20 cellular contexts compared by ENCODE assay signal in the genomic region with DNA sequence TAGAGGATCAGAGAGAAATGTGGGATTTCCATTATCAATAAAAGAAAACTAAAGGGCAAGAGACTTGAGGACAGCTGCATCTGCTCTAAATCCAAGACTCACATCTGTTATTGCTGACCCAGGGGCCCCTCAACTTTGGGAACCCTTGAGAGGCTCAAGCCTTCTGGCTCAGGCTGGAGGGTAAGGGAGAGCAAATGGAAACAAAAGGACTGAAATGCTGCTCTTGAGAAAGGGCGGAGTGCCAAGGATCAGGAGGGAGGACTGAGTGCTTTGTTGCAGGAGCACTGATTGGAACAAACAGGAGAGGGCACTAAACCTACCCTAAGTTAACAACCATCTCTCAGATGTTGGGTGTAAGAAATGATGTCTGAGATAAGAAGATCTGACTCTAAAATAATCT.
DNase-seq lines count a peak whose midpoint lies in the region; ATAC-seq and TF ChIP-seq lines count a peak whose summit lies in the region.
"Had no signal": no experiment of that assay in that cellular context is flagged by ENCODE, and none has a peak within 500 bp of the region (broad histone marks: within the 10 kb centered on the region; RNA-seq: fewer than 3 reads in every experiment).

No MANE protein-coding gene starts in this region.

- no peak overlapping the region for H2BK20ac ChIP-seq in H9 (ENCODE audit: low read depth, low read length, poor library complexity, severe bottlenecking)

- no peak overlapping the region for H2BK120ac ChIP-seq in H9 (ENCODE audit: low read depth, low read length, poor library complexity, severe bottlenecking)
- no peak overlapping the region for H2BK120ac ChIP-seq in neuronal stem cell (ENCODE audit: low read depth, low read length)

- peaks cover 1% of the 10 kb centered on the region for H3K27me3 Mint-ChIP-seq in GM23338 (ENCODE audit: insufficient read depth, low read depth, poor library complexity)
- no peaks in the 10 kb centered on the region; the same call in 1 of the 2 replicates for H3K27me3 Mint-ChIP-seq in H9 (ENCODE audit: low read depth)
- H3K27me3 Mint-ChIP-seq in endodermal cell (ENCODE audit: insufficient read depth), result peaks cover 5% of the 10 kb centered on the region

- no peak overlapping the region for H4K5ac ChIP-seq in H9 (ENCODE audit: insufficient read length, low read depth, low read length)

- no peak overlapping the region for H3T11ph ChIP-seq in H9 (ENCODE audit: low read length)

- H3K9ac ChIP-seq in H9 (ENCODE audit: extremely low read depth, insufficient read length, low read length) (no peak overlapping the region), endodermal cell (ENCODE audit: extremely low read depth, low read length, poor library complexity, severe bottlenecking) (no peak overlapping the region), neuronal stem cell (ENCODE audit: low read depth, low read length, poor library complexity) (no peak overlapping the region)
- H3K9ac ChIP-seq: GM23248 had no signal

- ATAC-seq in GM23338 (peak; percentile 30; the same call in 2 of the 3 replicates), GM21576 (IDR thresholded peaks at IDR 0.05; ENCODE audit: unreplicated experiment) (no peak), HG03135 (IDR thresholded peaks at IDR 0.05; ENCODE audit: unreplicated experiment) (no peak)

- no peaks in the 10 kb centered on the region for H3K23me2 ChIP-seq in H9 (ENCODE audit: insufficient read length, low read depth, low read length, poor library complexity, severe bottlenecking)

- H2AFZ ChIP-seq in GM23338 (peak overlapping the region; percentile 97; the same call in 1 of the 2 replicates), H9 (ENCODE audit: low read length) (peak overlapping the region; percentile 15), neuronal stem cell (ENCODE audit: low read length) (peak overlapping the region; percentile 78)
- H2AFZ ChIP-seq: GM23248 had no signal

- no peak overlapping the region for H3K27ac ChIP-seq in GM23338 (ENCODE audit: low read depth)
- H3K27ac ChIP-seq in H9 (ENCODE audit: insufficient read length, low read depth, low read length), result no peak overlapping the region
- peak overlapping the region; percentile 95 for H3K27ac ChIP-seq in endodermal cell (ENCODE audit: low read depth, low read length)
- no peak overlapping the region for H3K27ac ChIP-seq in neuronal stem cell (replicated peaks; ENCODE audit: low read length)
- H3K27ac ChIP-seq: C4-2B, GM23248, SK-N-MC had no signal

- no CpG with 5 or more reads among the region's 1 CpG for WGBS in H9 (ENCODE audit: extremely low coverage, insufficient read length, low lambda C conversion rate)
- 89% methylated on average over 1 of the region's 1 CpG; no CpG with 5 or more reads in 1 of the 2 experiments for WGBS in endodermal cell (ENCODE audit: insufficient coverage in 1 of 2, insufficient read length in 1 of 2), 2 experiments
- WGBS in neuronal stem cell (ENCODE audit: extremely low coverage in 2 of 2, insufficient read length in 2 of 2, insufficient replicate concordance in 1 of 2), 2 donors, result no CpG with 5 or more reads among the region's 1 CpG

- no peak overlapping the region for H2BK12ac ChIP-seq in H9 (ENCODE audit: insufficient read length, low read depth, low read length)
- no peak overlapping the region for H2BK12ac ChIP-seq in neuronal stem cell (ENCODE audit: low read length)

- H3F3A ChIP-seq in GM23338 (replicated peaks; ENCODE audit: low read depth), result no peaks in the 10 kb centered on the region

- TF ChIP-seq CTCF in GM23338 (conservative IDR thresholded peaks at IDR 0.05; ENCODE audit: low read depth in 2 of 2) (0 out of 4 replicates have a peak, but pooled peaks of 1 of the 2 experiments have one; percentile 13), H9 (conservative IDR thresholded peaks at IDR 0.05) (no peak), endodermal cell (conservative IDR thresholded peaks at IDR 0.05) (peak; percentile 23)

- H2AK5ac ChIP-seq in H9 (ENCODE audit: insufficient read length, low read length), result no peak overlapping the region
- H2AK5ac ChIP-seq in neuronal stem cell (ENCODE audit: low read depth, low read length), result no peak overlapping the region

- H4K20me1 ChIP-seq in GM23338 (replicated peaks; ENCODE audit: insufficient read depth) (no peaks in the 10 kb centered on the region), H9 (ENCODE audit: control insufficient read depth, insufficient read depth, insufficient read length) (no peaks in the 10 kb centered on the region)

- H3K56ac ChIP-seq in H9 (ENCODE audit: insufficient read length, low read depth, low read length), result no peak overlapping the region

- no peak overlapping the region for H3K14ac ChIP-seq in H9 (ENCODE audit: insufficient read depth, low read length)
- H3K14ac ChIP-seq in neuronal stem cell (ENCODE audit: low read length), result no peak overlapping the region

- H3K79me1 ChIP-seq in H9 (ENCODE audit: insufficient read depth, low read depth, low read length, poor library complexity, severe bottlenecking) (no peaks in the 10 kb centered on the region), neuronal stem cell (ENCODE audit: low read depth, low read length) (no peaks in the 10 kb centered on the region)

- H3K4me1 ChIP-seq in GM23338 (ENCODE audit: insufficient read depth) (peaks cover 17% of the 10 kb centered on the region), H9 (ENCODE audit: insufficient read depth, low read length) (no peaks in the 10 kb centered on the region), endodermal cell (ENCODE audit: control insufficient read depth, insufficient read depth, low read length) (peaks cover 11% of the 10 kb centered on the region), neuronal stem cell (ENCODE audit: control insufficient read depth in 2 of 2, insufficient read depth in 1 of 2, low read depth in 1 of 2, low read length in 2 of 2) (peaks cover 9 to 41% of the 10 kb centered on the region in 2 donors)

- no peak for DNase-seq in GM23338 (ENCODE audit: low spot score)
- DNase-seq in H9, result no peak
- DNase-seq in endodermal cell, result no peak
- no peak for DNase-seq in neuronal stem cell (ENCODE audit: low spot score)
- no peak for DNase-seq in NCI-H2227 treated with DMSO at 0.1 percent for 48 hours (lab: John Stamatoyannopoulos, UW)
- no peak for DNase-seq in DMS114 treated with DMSO at 0.1 percent for 48 hours (lab: John Stamatoyannopoulos, UW; ENCODE audit: unreplicated experiment)
- DNase-seq: ACHN, DMS79 treated with DMSO at 0.1 percent for 48 hours, GM23248, NCI-H1105 treated with DMSO at 0.1 percent for 48 hours, NCI-H187, NCI-H2171 treated with DMSO at 0.1 percent for 48 hours, NCI-H446 treated with DMSO at 0.1 percent for 48 hours, NCI-H69, OCI-M1, Right ventricle myocardium superior had no signal

- no peak overlapping the region for H3K23ac ChIP-seq in H9 (ENCODE audit: insufficient read length, low read depth, low read length)
- no peak overlapping the region for H3K23ac ChIP-seq in neuronal stem cell (ENCODE audit: low read depth, low read length, poor library complexity)

- no peak overlapping the region for H4K8ac ChIP-seq in H9 (replicated peaks; ENCODE audit: insufficient read length, low read depth, low read length)
- H4K8ac ChIP-seq in neuronal stem cell (ENCODE audit: low read depth, low read length), result no peak overlapping the region

- H3K4me3 ChIP-seq in GM23338 (no peak overlapping the region), endodermal cell (ENCODE audit: low read length) (no peak overlapping the region), neuronal stem cell (ENCODE audit: low read length in 2 of 2) (no peak overlapping the region)
- H3K4me3 ChIP-seq: GM23248, SK-N-MC had no signal

- H3K4me1 Mint-ChIP-seq in GM23338 (no peaks in the 10 kb centered on the region; the same call in 1 of the 3 replicates), H9 (no peaks in the 10 kb centered on the region; a peak in 1 of 4 replicates), endodermal cell (peaks cover 16% of the 10 kb centered on the region)

- H3K4me3 Mint-ChIP-seq in GM23338 (no peak overlapping the region), H9 (no peak overlapping the region), endodermal cell (no peak overlapping the region)

- H3K4me2 ChIP-seq in GM23338 (no peak overlapping the region), H9 (ENCODE audit: insufficient read depth, insufficient read length, low read length) (no peak overlapping the region), neuronal stem cell (ENCODE audit: insufficient read depth, low read length, poor library complexity, severe bottlenecking) (no peak overlapping the region)

- H3K36me3 ChIP-seq in GM23338 (ENCODE audit: insufficient read depth), result no peaks in the 10 kb centered on the region
- no peaks in the 10 kb centered on the region for H3K36me3 ChIP-seq in endodermal cell (ENCODE audit: control insufficient read depth, insufficient read depth, low read length)
- no peaks in the 10 kb centered on the region for H3K36me3 ChIP-seq in neuronal stem cell (replicated peaks in 1 of 2; ENCODE audit: control insufficient read depth in 2 of 2, insufficient read depth in 2 of 2, low read length in 2 of 2)

- H2BK5ac ChIP-seq in H9 (ENCODE audit: insufficient read length, low read length) (no peak overlapping the region), neuronal stem cell (ENCODE audit: low read length) (no peak overlapping the region)

- no peak overlapping the region for H3K18ac ChIP-seq in H9 (ENCODE audit: insufficient read length, low read depth, low read length)
- no peak overlapping the region for H3K18ac ChIP-seq in neuronal stem cell (ENCODE audit: low read length)

- H3K9me2 ChIP-seq in GM23338 (ENCODE audit: insufficient read depth), result peaks cover 8% of the 10 kb centered on the region; the same call in 1 of the 2 replicates

- H3K36me3 Mint-ChIP-seq in GM23338 (ENCODE audit: low read depth), result no peaks in the 10 kb centered on the region
- H3K36me3 Mint-ChIP-seq in H9 (ENCODE audit: insufficient read depth in 1 of 3, low read depth in 3 of 3), result no peaks in the 10 kb centered on the region
- H3K36me3 Mint-ChIP-seq in endodermal cell (ENCODE audit: low read depth), result no peaks in the 10 kb centered on the region

- H3K79me2 ChIP-seq in GM23338 (replicated peaks; ENCODE audit: insufficient read depth), result no peaks in the 10 kb centered on the region
- H3K79me2 ChIP-seq in H9 (ENCODE audit: insufficient read depth, low read length), result no peaks in the 10 kb centered on the region

- no peak overlapping the region for H3K27ac Mint-ChIP-seq in GM23338
- no peak overlapping the region for H3K27ac Mint-ChIP-seq in H9
- H3K27ac Mint-ChIP-seq in endodermal cell, result no peak overlapping the region

- H4K91ac ChIP-seq in H9 (ENCODE audit: insufficient read length, low read depth, low read length), result no peak overlapping the region
- no peak overlapping the region for H4K91ac ChIP-seq in neuronal stem cell (ENCODE audit: low read depth, low read length, poor library complexity)

- no peaks in the 10 kb centered on the region for H3K9me3 Mint-ChIP-seq in GM23338
- H3K9me3 Mint-ChIP-seq in H9, result no peaks in the 10 kb centered on the region; a peak in 1 of 5 replicates
- no peaks in the 10 kb centered on the region for H3K9me3 Mint-ChIP-seq in endodermal cell

- H3K27me3 ChIP-seq in GM23338 (ENCODE audit: insufficient read depth) (no peaks in the 10 kb centered on the region), H9 (ENCODE audit: insufficient read depth, low read length) (no peaks in the 10 kb centered on the region), endodermal cell (ENCODE audit: control insufficient read depth, insufficient read depth, low read length, poor library complexity, severe bottlenecking) (no peaks in the 10 kb centered on the region), neuronal stem cell (ENCODE audit: control insufficient read depth in 3 of 3, insufficient read depth in 3 of 3, low read depth in 1 of 3, low read length in 3 of 3) (no peaks in the 10 kb centered on the region)

- H3K9me3 ChIP-seq in H9 (ENCODE audit: control insufficient read depth, low read depth, low read length), result no peaks in the 10 kb centered on the region
- H3K9me3 ChIP-seq in endodermal cell (ENCODE audit: control insufficient read depth, low read length), result no peaks in the 10 kb centered on the region
- H3K9me3 ChIP-seq in neuronal stem cell (replicated peaks in 1 of 2; ENCODE audit: control insufficient read depth in 2 of 2, insufficient read depth in 1 of 2, low read depth in 1 of 2, low read length in 2 of 2), result no peaks in the 10 kb centered on the region

- no peak overlapping the region for H3K4ac ChIP-seq in H9 (ENCODE audit: low read depth, low read length)
- no peak overlapping the region for H3K4ac ChIP-seq in neuronal stem cell (ENCODE audit: low read length)

- H2BK15ac ChIP-seq in H9 (ENCODE audit: low read depth, low read length), result no peak overlapping the region
- no peak overlapping the region for H2BK15ac ChIP-seq in neuronal stem cell (ENCODE audit: low read length)

Comparison
In these comparisons a context has a peak if more than half of its experiments do, and no peak if none do; other contexts are left out.
1. H2AFZ ChIP-seq: peak in every context shown above with its lines; median percentile 97 in GM23338; 78 in neuronal stem cell; 15 in H9.